In the genomic region with DNA sequence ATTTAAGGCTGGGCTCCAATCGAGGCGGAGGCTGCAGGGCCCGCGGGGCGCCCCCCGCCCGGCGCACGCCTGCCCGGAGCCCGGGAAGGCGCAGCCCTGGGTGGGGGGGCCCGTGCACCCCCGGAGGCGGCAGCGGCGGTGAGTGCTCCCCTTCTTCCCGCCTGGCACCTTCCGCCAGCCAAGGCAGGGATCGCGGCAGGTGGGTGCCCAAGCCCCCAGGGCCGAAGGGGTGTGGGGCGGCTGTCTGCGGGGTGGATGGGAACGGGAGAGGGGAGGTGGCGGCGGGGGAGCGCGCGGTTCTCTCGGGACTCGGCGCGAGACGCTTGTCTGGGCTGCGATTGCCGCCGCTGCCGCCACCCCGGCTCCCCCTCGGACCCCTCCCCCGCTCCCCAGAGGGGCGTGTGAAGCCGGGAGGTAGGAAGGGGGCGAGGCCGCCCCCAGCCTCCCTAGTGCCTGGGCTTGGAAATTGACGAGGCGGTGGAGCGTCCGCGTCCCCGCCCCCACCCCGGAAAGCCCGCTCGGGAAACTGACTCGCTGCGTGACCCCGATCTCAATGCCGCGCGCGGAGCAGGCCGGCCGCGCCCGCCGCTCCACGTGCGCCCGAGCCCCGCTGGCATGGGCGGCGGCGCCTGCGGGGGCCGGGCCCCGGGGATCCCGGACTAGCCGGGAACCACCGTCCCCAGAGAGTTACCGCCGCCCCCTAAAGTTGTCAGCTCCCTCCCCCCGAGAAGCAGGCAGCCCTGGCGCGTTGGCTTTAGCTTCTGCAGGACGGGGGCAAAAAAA, we compare ENCODE assay signal across 8 cellular contexts.
DNase-seq lines count a peak whose midpoint lies in the region; ATAC-seq, FAIRE-seq and TF ChIP-seq lines count a peak whose summit lies in the region.

No MANE protein-coding gene starts in this region.

- 0% methylated on average over 40 to 86 of the region's 86 CpGs for WGBS in small intestine, 3 donors

- H3K27ac Mint-ChIP-seq in activated naive CD8-positive, alpha-beta T cell treated with anti-CD3 and anti-CD28 coated beads, Interleukin-2, amount 50 U/mL, for 24 hours, result no peak overlapping the region

- peak overlapping the region; percentile 78 for H3K4me3 Mint-ChIP-seq in activated naive CD8-positive, alpha-beta T cell treated with anti-CD3 and anti-CD28 coated beads, Interleukin-2, amount 50 U/mL, for 24 hours

- peak overlapping the region; percentile 90 for H3K9ac ChIP-seq in ES-I3 (ENCODE audit: low read depth, low read length)

- TF ChIP-seq EP300 in Ishikawa (IDR thresholded peaks at IDR 0.05; ENCODE audit: borderline replicate concordance), result no peak

- H3K4me3 ChIP-seq in iPS-11a (ENCODE audit: low read depth, low read length) (peak overlapping the region; percentile 72), small intestine (ENCODE audit: low read depth in 1 of 2, low read length in 2 of 2) (peak overlapping the region; percentile 55 to 79)

- H3K9me3 Mint-ChIP-seq in activated naive CD8-positive, alpha-beta T cell treated with anti-CD3 and anti-CD28 coated beads, Interleukin-2, amount 50 U/mL, for 24 hours, result no peaks in the 10 kb centered on the region

- FAIRE-seq in small intestine (lab: Jason Lieb, UNC), result no peak

- peaks cover 2 to 3% of the 10 kb centered on the region in 2 donors for H3K27me3 ChIP-seq in small intestine (ENCODE audit: control insufficient read depth in 2 of 2, insufficient read depth in 2 of 2, low read length in 2 of 2)

- H3K27ac ChIP-seq in small intestine (ENCODE audit: low read depth in 1 of 2, low read length in 1 of 2), result no peak overlapping the region

- H3K4me1 ChIP-seq in ES-I3 (ENCODE audit: insufficient read depth, low read length), result peaks cover 28% of the 10 kb centered on the region
- peaks cover 2 to 3% of the 10 kb centered on the region in 2 donors for H3K4me1 ChIP-seq in small intestine (ENCODE audit: control insufficient read depth in 2 of 2, insufficient read depth in 1 of 2, low read depth in 1 of 2, low read length in 1 of 2)

- H3K36me3 ChIP-seq in ES-I3 (ENCODE audit: insufficient read depth, low read length) (no peaks in the 10 kb centered on the region), small intestine (ENCODE audit: control insufficient read depth in 2 of 2, insufficient read depth in 2 of 2, low read length in 2 of 2) (no peaks in the 10 kb centered on the region)

- H3K36me3 Mint-ChIP-seq in activated naive CD8-positive, alpha-beta T cell treated with anti-CD3 and anti-CD28 coated beads, Interleukin-2, amount 50 U/mL, for 24 hours (ENCODE audit: low read depth), result no peaks in the 10 kb centered on the region

- peaks cover 20% of the 10 kb centered on the region for H3K4me1 Mint-ChIP-seq in activated naive CD8-positive, alpha-beta T cell treated with anti-CD3 and anti-CD28 coated beads, Interleukin-2, amount 50 U/mL, for 24 hours

- DNase-seq in activated naive CD8-positive, alpha-beta T cell treated with anti-CD3 and anti-CD28 coated beads, Interleukin-2, amount 50 U/mL, for 24 hours, result no peak
- DNase-seq in small intestine, result no peak
- DNase-seq in NCI-H128 (lab: John Stamatoyannopoulos, UW; ENCODE audit: unreplicated experiment), result no peak

- no peaks in the 10 kb centered on the region for H3K9me3 ChIP-seq in ES-I3 (ENCODE audit: control insufficient read depth, insufficient read depth, low read length)
- H3K9me3 ChIP-seq in small intestine (ENCODE audit: control insufficient read depth, low read depth), result no peaks in the 10 kb centered on the region

- TF ChIP-seq RAD21 in Ishikawa (IDR thresholded peaks at IDR 0.05; ENCODE audit: low read depth), result no peak

- peak; percentile 23 for ATAC-seq in GM21526 (IDR thresholded peaks at IDR 0.05; ENCODE audit: low FRiP score, unreplicated experiment)
- ATAC-seq in activated naive CD8-positive, alpha-beta T cell treated with anti-CD3 and anti-CD28 coated beads, Interleukin-2, amount 50 U/mL, for 24 hours, result no peak
- no peak for ATAC-seq in HG03097 (IDR thresholded peaks at IDR 0.05; ENCODE audit: low FRiP score, unreplicated experiment)

- peaks cover 12% of the 10 kb centered on the region for H3K27me3 Mint-ChIP-seq in activated naive CD8-positive, alpha-beta T cell treated with anti-CD3 and anti-CD28 coated beads, Interleukin-2, amount 50 U/mL, for 24 hours

TF ChIP-seq in Ishikawa, 13 proteins besides CTCF, POLR2A, EP300 and RAD21:
- TF ChIP-seq EGR1 (IDR thresholded peaks at IDR 0.05) (no peak), ZBTB7A (IDR thresholded peaks at IDR 0.05; ENCODE audit: low read depth) (peak; percentile 86), TCF12 (IDR thresholded peaks at IDR 0.05; ENCODE audit: low read depth) (no peak), TEAD4 (IDR thresholded peaks at IDR 0.05) (0 out of 2 replicates have a peak, but pooled peaks have one; percentile 0)
- TF ChIP-seq, protein P1, sequence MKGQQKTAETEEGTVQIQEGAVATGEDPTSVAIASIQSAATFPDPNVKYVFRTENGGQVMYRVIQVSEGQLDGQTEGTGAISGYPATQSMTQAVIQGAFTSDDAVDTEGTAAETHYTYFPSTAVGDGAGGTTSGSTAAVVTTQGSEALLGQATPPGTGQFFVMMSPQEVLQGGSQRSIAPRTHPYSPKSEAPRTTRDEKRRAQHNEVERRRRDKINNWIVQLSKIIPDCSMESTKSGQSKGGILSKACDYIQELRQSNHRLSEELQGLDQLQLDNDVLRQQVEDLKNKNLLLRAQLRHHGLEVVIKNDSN (IDR thresholded peaks at IDR 0.05), result no peak
- TF ChIP-seq, protein P2, sequence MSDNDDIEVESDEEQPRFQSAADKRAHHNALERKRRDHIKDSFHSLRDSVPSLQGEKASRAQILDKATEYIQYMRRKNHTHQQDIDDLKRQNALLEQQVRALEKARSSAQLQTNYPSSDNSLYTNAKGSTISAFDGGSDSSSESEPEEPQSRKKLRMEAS (IDR thresholded peaks at IDR 0.05), result peak; percentile 77; the same call in 1 of the 2 replicates
